Comparison of ENCODE assay signal across 13 cellular contexts in genomic region chr6:158043586-158044524, GRCh38.
DNase-seq lines count a peak whose midpoint lies in the region; ATAC-seq, FAIRE-seq and TF ChIP-seq lines count a peak whose summit lies in the region.
"Had no signal": no experiment of that assay in that cellular context is flagged by ENCODE, and none has a peak within 500 bp of the region (broad histone marks: within the 10 kb centered on the region; RNA-seq: fewer than 3 reads in every experiment).

No MANE protein-coding gene starts in this region.

- 90% methylated on average over 31 of the region's 31 CpGs for WGBS in K562 (ENCODE audit: insufficient coverage, low coverage, missing lambda C conversion rate)

- H3K79me2 ChIP-seq in K562 (ENCODE audit: control insufficient read depth, insufficient read depth, low read length), result peaks cover 8% of the 10 kb centered on the region; the same call in 2 of the 3 replicates

- H3K9me1 ChIP-seq in K562 (ENCODE audit: control insufficient read depth, insufficient read depth, low read length), result peaks cover 6% of the 10 kb centered on the region

- intact Hi-C loops in K562 (cut with micrococcal nuclease) (no loop called here), kidney (cut with DNase I) (no loop called here)

- TF ChIP-seq RAD21 in K562 (CRISPR knock-in tag; conservative IDR thresholded peaks at IDR 0.05 in 1 of 2, IDR thresholded peaks at IDR 0.05 in 1 of 2), result no peak

- DNase-seq in EH (ENCODE audit: low read depth), result peak; percentile 49
- no peak for DNase-seq in K562 (ENCODE audit: extremely low read depth in 1 of 4, low spot score in 3 of 4)
- peak; percentile 54 for DNase-seq in kidney
- DNase-seq in SKM-1 treated with dmso at 0.1 percent for 144 hours (lab: John Stamatoyannopoulos, UW; ENCODE audit: unreplicated experiment), result no peak
- no peak for DNase-seq in occipital lobe (lab: John Stamatoyannopoulos, UW)
- DNase-seq: activated CD4-positive, CD25-positive, alpha-beta regulatory T cell treated with anti-CD3 and anti-CD28 coated beads, Interleukin-2, amount 50 U/mL, for 72 hours; activated gamma-delta T cell; CD8-positive, alpha-beta T cell; cortex of kidney; NCI-H526 had no signal

- BruUV-seq in K562 (replicated peaks; lab: Mats Ljungman, UMichigan), result no TSS peak

- H3K4me3 ChIP-seq in K562 (no peak overlapping the region), kidney (ENCODE audit: low read length in 2 of 2) (no peak overlapping the region), skeletal muscle tissue (ENCODE audit: low read length in 3 of 3) (peak overlapping the region; percentile 40 to 82 (median 64))

- H3K4me1 ChIP-seq in K562 (replicated peaks in 1 of 2; ENCODE audit: control insufficient read depth in 2 of 2, insufficient read depth in 2 of 2, low read length in 2 of 2) (peaks cover 49 to 58% of the 10 kb centered on the region in 2 experiments), kidney (ENCODE audit: control insufficient read depth in 1 of 2, insufficient read depth in 1 of 2, low read depth in 1 of 2, low read length in 2 of 2) (peaks cover 0 to 14% of the 10 kb centered on the region in 2 donors), skeletal muscle tissue (ENCODE audit: control insufficient read depth in 3 of 3, insufficient read depth in 3 of 3, low read length in 3 of 3) (peaks cover 54 to 83% (median 73%) of the 10 kb centered on the region in 3 donors)

- H3K9ac ChIP-seq in K562 (ENCODE audit: insufficient read depth in 1 of 2, low read depth in 2 of 2, low read length in 2 of 2) (peak overlapping the region in 1 of 2 experiments; percentile 47; a peak in 2 of 4 replicates), kidney (ENCODE audit: low read length in 2 of 2) (no peak overlapping the region), skeletal muscle tissue (ENCODE audit: low read depth in 1 of 3, low read length in 3 of 3) (peak overlapping the region; percentile 69 to 94 (median 71))

- no peak overlapping the region for H3K27ac ChIP-seq in K562 (ENCODE audit: extremely low read depth, low read depth, low read length)
- no peak overlapping the region for H3K27ac ChIP-seq in kidney (ENCODE audit: low read depth in 2 of 2, low read length in 2 of 2)
- H3K27ac ChIP-seq in skeletal muscle tissue (ENCODE audit: low read depth, low read length), result peak overlapping the region; percentile 94

- H3K4me2 ChIP-seq in K562 (ENCODE audit: insufficient read depth, low read length), result no peak overlapping the region

- H3K9me3 ChIP-seq in K562 (replicated peaks; ENCODE audit: control insufficient read depth, insufficient read depth, low read depth, low read length) (no peaks in the 10 kb centered on the region), kidney (ENCODE audit: control insufficient read depth in 1 of 2, low read length in 2 of 2) (no peaks in the 10 kb centered on the region), skeletal muscle tissue (ENCODE audit: control insufficient read depth in 3 of 3, low read length in 3 of 3) (no peaks in the 10 kb centered on the region)

- in situ Hi-C loops in K562 (cut with MboI), result no loop called here

- no peak for TF ChIP-seq POLR2A in K562 (conservative IDR thresholded peaks at IDR 0.05)

- FAIRE-seq in K562 (lab: Jason Lieb, UNC), result no peak
- FAIRE-seq in kidney (lab: Jason Lieb, UNC), result no peak

- CTCF ChIA-PET in K562 (lab: Yijun Ruan, JAX; ENCODE audit: low intra/inter-chr PET ratio), result no interaction called here

- peaks cover 10% of the 10 kb centered on the region; the same call in 1 of the 2 replicates for H4K20me1 ChIP-seq in K562 (replicated peaks; ENCODE audit: control insufficient read depth, insufficient read depth, low read length)

- H3K36me3 ChIP-seq in K562 (ENCODE audit: control insufficient read depth, insufficient read depth, low read length) (peaks cover 15% of the 10 kb centered on the region), kidney (ENCODE audit: control insufficient read depth in 1 of 2, insufficient read depth in 2 of 2, low read length in 2 of 2) (no peaks in the 10 kb centered on the region), skeletal muscle tissue (ENCODE audit: control insufficient read depth in 3 of 3, insufficient read depth in 3 of 3, low read length in 3 of 3) (no peaks in the 10 kb centered on the region)

- H2AFZ ChIP-seq in K562 (ENCODE audit: low read depth, low read length), result no peak overlapping the region

- TF ChIP-seq CTCF in K562 (IDR thresholded peaks at IDR 0.05 in 2 of 3, conservative IDR thresholded peaks at IDR 0.05 in 1 of 3; ENCODE audit: insufficient read depth in 2 of 3, low read depth in 1 of 3, low read length in 3 of 3), result no peak
- no peak for TF ChIP-seq CTCF in kidney (IDR thresholded peaks at IDR 0.05; ENCODE audit: borderline replicate concordance, extremely low read depth, insufficient read depth)

- TF ChIP-seq EP300 in K562 (IDR thresholded peaks at IDR 0.05; ENCODE audit: low read length), result no peak

- POLR2A ChIA-PET in K562 (lab: Yijun Ruan, JAX), result no interaction called here

- H3K27me3 ChIP-seq in K562 (ENCODE audit: control insufficient read depth in 2 of 2, insufficient read depth in 2 of 2, low read length in 2 of 2) (no peaks in the 10 kb centered on the region), skeletal muscle tissue (ENCODE audit: control insufficient read depth in 3 of 3, insufficient read depth in 3 of 3, low read length in 3 of 3) (no peaks in the 10 kb centered on the region)

- ATAC-seq in K562, result no peak
- ATAC-seq in GM19452 (IDR thresholded peaks at IDR 0.05; ENCODE audit: unreplicated experiment), result no peak
- no peak for ATAC-seq in GM18909 (IDR thresholded peaks at IDR 0.05; ENCODE audit: poor library complexity, unreplicated experiment)
- ATAC-seq: CD8-positive, alpha-beta T cell had no signal

TF ChIP-seq in K562, 482 proteins besides CTCF, POLR2A, EP300 and RAD21 (continues in another document):
- TF ChIP-seq NFIC (IDR thresholded peaks at IDR 0.05), result peak; percentile 53
- TF ChIP-seq HMGN3 (IDR thresholded peaks at IDR 0.05; ENCODE audit: borderline replicate concordance, extremely low read depth, insufficient read length, low read depth, low read length), result no peak
- no peak for TF ChIP-seq OTX1 (CRISPR knock-in tag; IDR thresholded peaks at IDR 0.05)
- no peak for TF ChIP-seq RFX7 (CRISPR knock-in tag; IDR thresholded peaks at IDR 0.05)
- TF ChIP-seq TBP (optimal IDR thresholded peaks at IDR 0.05; ENCODE audit: low read depth, low read length), result no peak
- TF ChIP-seq, protein P1, sequence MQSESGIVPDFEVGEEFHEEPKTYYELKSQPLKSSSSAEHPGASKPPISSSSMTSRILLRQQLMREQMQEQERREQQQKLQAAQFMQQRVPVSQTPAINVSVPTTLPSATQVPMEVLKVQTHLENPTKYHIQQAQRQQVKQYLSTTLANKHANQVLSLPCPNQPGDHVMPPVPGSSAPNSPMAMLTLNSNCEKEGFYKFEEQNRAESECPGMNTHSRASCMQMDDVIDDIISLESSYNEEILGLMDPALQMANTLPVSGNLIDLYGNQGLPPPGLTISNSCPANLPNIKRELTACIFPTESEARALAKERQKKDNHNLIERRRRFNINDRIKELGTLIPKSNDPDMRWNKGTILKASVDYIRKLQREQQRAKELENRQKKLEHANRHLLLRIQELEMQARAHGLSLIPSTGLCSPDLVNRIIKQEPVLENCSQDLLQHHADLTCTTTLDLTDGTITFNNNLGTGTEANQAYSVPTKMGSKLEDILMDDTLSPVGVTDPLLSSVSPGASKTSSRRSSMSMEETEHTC (IDR thresholded peaks at IDR 0.05), result no peak
- no peak for TF ChIP-seq SNIP1 (IDR thresholded peaks at IDR 0.05; ENCODE audit: low read depth)
- no peak for TF ChIP-seq CTBP1 (IDR thresholded peaks at IDR 0.05; ENCODE audit: borderline replicate concordance)
- TF ChIP-seq RBM39 (optimal IDR thresholded peaks at IDR 0.05; ENCODE audit: low read depth, low read length), result no peak
- no peak for TF ChIP-seq ZFP36 (IDR thresholded peaks at IDR 0.05; ENCODE audit: low read depth, low read length, partially characterized antibody)
- 0 out of 2 replicates have a peak, but pooled peaks have one; percentile 6 for TF ChIP-seq E2F5 (CRISPR knock-in tag; IDR thresholded peaks at IDR 0.05)
- TF ChIP-seq ARNT (IDR thresholded peaks at IDR 0.05), result no peak
- TF ChIP-seq ZNF316 (IDR thresholded peaks at IDR 0.05), result peak; percentile 54
- TF ChIP-seq ZBTB8A (IDR thresholded peaks at IDR 0.05; ENCODE audit: partially characterized antibody), result no peak
- no peak for TF ChIP-seq HMG20B (CRISPR knock-in tag; IDR thresholded peaks at IDR 0.05)
- TF ChIP-seq JUND (IDR thresholded peaks at IDR 0.05; ENCODE audit: borderline replicate concordance, low read depth, low read length), result 0 out of 2 replicates have a peak, but pooled peaks have one; percentile 6
- TF ChIP-seq JUND (tag; IDR thresholded peaks at IDR 0.05; ENCODE audit: borderline replicate concordance, low read depth, low read length), result no peak
- peak; percentile 17; the same call in 1 of the 2 replicates for TF ChIP-seq MAFG (tag; conservative IDR thresholded peaks at IDR 0.05)
- TF ChIP-seq ZNF551 (CRISPR knock-in tag; IDR thresholded peaks at IDR 0.05), result no peak
- TF ChIP-seq DNMT1 (IDR thresholded peaks at IDR 0.05), result no peak
- no peak for TF ChIP-seq ZNF253 (CRISPR knock-in tag; conservative IDR thresholded peaks at IDR 0.05)
- TF ChIP-seq CC2D1A (IDR thresholded peaks at IDR 0.05), result no peak
- no peak for TF ChIP-seq SRSF3 (IDR thresholded peaks at IDR 0.05; ENCODE audit: insufficient read depth, low read length)
- TF ChIP-seq BRD4 (IDR thresholded peaks at IDR 0.05), result no peak
- peak; percentile 49 for TF ChIP-seq C11orf30 (IDR thresholded peaks at IDR 0.05; ENCODE audit: low read depth)
- TF ChIP-seq MAFF (IDR thresholded peaks at IDR 0.05; ENCODE audit: low read length), result 0 out of 2 replicates have a peak, but pooled peaks have one; percentile 2
- TF ChIP-seq CREB1 (IDR thresholded peaks at IDR 0.05), result no peak
- TF ChIP-seq CREB1 (CRISPR knock-in tag; IDR thresholded peaks at IDR 0.05), result 0 out of 2 replicates have a peak, but pooled peaks have one; percentile 15
- peak; percentile 61 for TF ChIP-seq FOSL1 (tag; conservative IDR thresholded peaks at IDR 0.05)

Comparison
In these comparisons a context has a peak if more than half of its experiments do, and no peak if none do; other contexts are left out.
1. DNase-seq: peak in EH (single experiment) and kidney (single experiment); none in K562 (0 of 4), SKM-1 treated with dmso at 0.1 percent for 144 hours (single experiment) and occipital lobe (single experiment).
2. H3K4me3 ChIP-seq: peak in skeletal muscle tissue (3 of 3); none in K562 (single experiment) and kidney (0 of 2).
3. H3K9ac ChIP-seq: peak in skeletal muscle tissue (3 of 3); none in kidney (0 of 2).